Comparison of ENCODE assay signal across 37 cellular contexts in the genomic region with DNA sequence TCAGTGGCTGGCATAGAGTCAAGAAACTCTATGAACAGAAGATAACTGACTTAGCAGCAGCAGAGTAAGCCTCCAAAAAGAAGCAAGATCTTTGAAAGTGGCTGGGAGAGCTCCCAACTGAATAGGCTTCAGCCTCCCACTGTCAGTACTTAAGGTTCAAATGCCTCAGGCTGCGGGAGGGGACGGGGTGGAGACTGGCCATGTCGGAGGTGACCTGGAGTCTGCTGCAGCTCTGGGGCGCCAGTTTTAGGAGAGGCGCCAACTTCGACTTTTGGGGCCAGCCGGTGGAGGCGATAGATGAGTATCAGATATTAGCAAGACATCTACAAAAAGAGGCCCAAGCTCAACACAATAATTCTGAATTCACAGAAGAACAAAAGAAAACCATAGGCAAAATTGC.
"Had no signal": no experiment of that assay in that cellular context is flagged by ENCODE, and none has a peak within 500 bp of the region (broad histone marks: within the 10 kb centered on the region; RNA-seq: fewer than 3 reads in every experiment).

No MANE protein-coding gene starts in this region.

- H3K4me3 ChIP-seq: adrenal gland, body of pancreas, breast epithelium had no signal

- H3K9me3 Mint-ChIP-seq: activated CD4-positive, alpha-beta memory T cell treated with anti-CD3 and anti-CD28 coated beads for 36 hours; activated CD4-positive, alpha-beta T cell treated with anti-CD3 and anti-CD28 coated beads, Interleukin-2, amount 10 ng/mL, durations not matched to agents 24 days and 14 days; activated CD8-positive, alpha-beta T cell treated with anti-CD3 and anti-CD28 coated beads for 36 hours; activated naive CD4-positive, alpha-beta T cell treated with anti-CD3 and anti-CD28 coated beads for 36 hours; activated naive CD4-positive, alpha-beta T cell treated with anti-CD3 and anti-CD28 coated beads, Interleukin-2, amount 50 U/mL, for 72 hours; activated naive CD8-positive, alpha-beta T cell treated with anti-CD3 and anti-CD28 coated beads for 36 hours; activated T-cell treated with anti-CD3 and anti-CD28 coated beads, Interleukin-2, amount 50 U/mL, for 4 hours; activated T-cell treated with anti-CD3 and anti-CD28 coated beads, Interleukin-2, amount 50 U/mL, for 72 hours; activated T-helper 1 cell treated with anti-CD3 and anti-CD28 coated beads, Interleukin-12 subunit alpha, Interleukin-12 subunit beta, Interleukin-2, Interleukin-4 antibody, amounts not matched to agents 30 ng/mL and 10 ng/mL and 1 ng/mL, durations not matched to agents 14 hours and 24 hours and 36 hours; activated T-helper 17 cell treated with anti-CD3 and anti-CD28 coated beads, Interleukin-2, amount 50 U/mL, for 72 hours; T-helper 1 cell treated with Interleukin-12 subunit alpha and Interleukin-12 subunit beta and Interleukin-4 antibody, amounts not matched to agents 30 μg/mL and 1 μg/mL, for 36 hours; T-helper 2 cell treated with Interferon-gamma antibody and Interleukin-4, amounts not matched to agents 5 μg/mL and 100 μg/mL, for 36 hours had no signal

- H3K4me1 ChIP-seq: adrenal gland, body of pancreas, breast epithelium had no signal

- H3K36me3 Mint-ChIP-seq: activated CD4-positive, alpha-beta memory T cell treated with anti-CD3 and anti-CD28 coated beads for 36 hours; activated naive CD4-positive, alpha-beta T cell treated with anti-CD3 and anti-CD28 coated beads, Interleukin-2, amount 50 U/mL, for 72 hours; activated naive CD8-positive, alpha-beta T cell treated with anti-CD3 and anti-CD28 coated beads for 36 hours had no signal

- H3K4me1 Mint-ChIP-seq: activated CD4-positive, alpha-beta T cell treated with anti-CD3 and anti-CD28 coated beads, Interleukin-2, amount 10 ng/mL, durations not matched to agents 24 days and 14 days; activated naive CD8-positive, alpha-beta T cell treated with anti-CD3 and anti-CD28 coated beads for 36 hours; activated T-helper 17 cell treated with anti-CD3 and anti-CD28 coated beads, Interleukin-2, amount 50 U/mL, for 72 hours had no signal

- H3K27ac ChIP-seq: adrenal gland, body of pancreas, brain microvascular endothelial cell, breast epithelium, VCaP had no signal

- H3K27ac Mint-ChIP-seq: activated CD4-positive, alpha-beta memory T cell treated with anti-CD3 and anti-CD28 coated beads for 36 hours; activated CD4-positive, alpha-beta T cell treated with anti-CD3 and anti-CD28 coated beads, Interleukin-2, amount 10 ng/mL, durations not matched to agents 24 days and 14 days; activated CD8-positive, alpha-beta T cell treated with anti-CD3 and anti-CD28 coated beads for 36 hours; activated naive CD4-positive, alpha-beta T cell treated with anti-CD3 and anti-CD28 coated beads for 36 hours; activated naive CD4-positive, alpha-beta T cell treated with anti-CD3 and anti-CD28 coated beads, Interleukin-2, amount 50 U/mL, for 72 hours; activated naive CD8-positive, alpha-beta T cell treated with anti-CD3 and anti-CD28 coated beads for 36 hours; activated T-cell treated with anti-CD3 and anti-CD28 coated beads, Interleukin-2, amount 50 U/mL, for 72 hours; activated T-helper 1 cell treated with anti-CD3 and anti-CD28 coated beads, Interleukin-12 subunit alpha, Interleukin-12 subunit beta, Interleukin-2, Interleukin-4 antibody, amounts not matched to agents 30 ng/mL and 10 ng/mL and 1 ng/mL, durations not matched to agents 14 hours and 24 hours and 36 hours; activated T-helper 17 cell treated with anti-CD3 and anti-CD28 coated beads, Interleukin-2, amount 50 U/mL, for 72 hours; T-helper 1 cell treated with Interleukin-12 subunit alpha and Interleukin-12 subunit beta and Interleukin-4 antibody, amounts not matched to agents 30 μg/mL and 1 μg/mL, for 36 hours; T-helper 2 cell treated with Interferon-gamma antibody and Interleukin-4, amounts not matched to agents 5 μg/mL and 100 μg/mL, for 36 hours had no signal

- H3K27me3 ChIP-seq: adrenal gland, body of pancreas, brain microvascular endothelial cell, breast epithelium had no signal

- ATAC-seq: activated CD8-positive, alpha-beta T cell treated with anti-CD3 and anti-CD28 coated beads for 36 hours; activated naive CD4-positive, alpha-beta T cell treated with anti-CD3 and anti-CD28 coated beads, Interleukin-2, amount 50 U/mL, for 72 hours; activated T-cell treated with anti-CD3 and anti-CD28 coated beads, Interleukin-2, amount 50 U/mL, for 4 hours; activated T-cell treated with anti-CD3 and anti-CD28 coated beads, Interleukin-2, amount 50 U/mL, for 72 hours; activated T-helper 17 cell treated with anti-CD3 and anti-CD28 coated beads, Interleukin-2, amount 50 U/mL, for 72 hours; body of pancreas had no signal

- H3K36me3 ChIP-seq: adrenal gland, brain microvascular endothelial cell, breast epithelium had no signal

- DNase-seq: activated CD4-positive, alpha-beta memory T cell treated with anti-CD3 and anti-CD28 coated beads for 36 hours; activated CD4-positive, alpha-beta T cell treated with anti-CD3 and anti-CD28 coated beads for 4 hours; activated CD4-positive, alpha-beta T cell treated with anti-CD3 and anti-CD28 coated beads, Interleukin-2, amount 10 ng/mL, durations not matched to agents 24 days and 14 days; activated CD4-positive, alpha-beta T cell treated with anti-CD3 and anti-CD28 coated beads, Interleukin-2, amount 50 U/mL, for 1 hour; activated CD4-positive, alpha-beta T cell treated with anti-CD3 and anti-CD28 coated beads, Interleukin-2, amount 50 U/mL, for 4 hours; activated CD4-positive, CD25-positive, alpha-beta regulatory T cell; activated CD4-positive, CD25-positive, alpha-beta regulatory T cell treated with anti-CD3 and anti-CD28 coated beads, Interleukin-2, amount 50 U/mL, for 72 hours; activated CD8-positive, alpha-beta memory T cell treated with anti-CD3 and anti-CD28 coated beads, Interleukin-2, amount 50 U/mL, for 4 hours; activated CD8-positive, alpha-beta T cell treated with anti-CD3 and anti-CD28 coated beads for 36 hours; activated effector memory CD4-positive, alpha-beta T cell treated with anti-CD3 and anti-CD28 coated beads, Interleukin-2, amount 50 U/mL, for 16 hours; activated gamma-delta T cell treated with Interleukin-2 at 50 U/mL for 16 hours; activated naive CD4-positive, alpha-beta T cell; activated naive CD4-positive, alpha-beta T cell treated with anti-CD3 and anti-CD28 coated beads for 36 hours; activated naive CD4-positive, alpha-beta T cell treated with anti-CD3 and anti-CD28 coated beads, Interleukin-2, amount 50 U/mL, for 16 hours; activated naive CD8-positive, alpha-beta T cell treated with anti-CD3 and anti-CD28 coated beads for 36 hours; activated T-cell treated with anti-CD3 and anti-CD28 coated beads for 4 hours; activated T-cell treated with anti-CD3 and anti-CD28 coated beads, Interleukin-2, amount 50 U/mL, for 1 hour; activated T-cell treated with anti-CD3 and anti-CD28 coated beads, Interleukin-2, amount 50 U/mL, for 4 hours; activated T-cell treated with anti-CD3 and anti-CD28 coated beads, Interleukin-2, amount 50 U/mL, for 72 hours; adrenal gland; amniotic stem cell; aorta; body of pancreas; brain microvascular endothelial cell; central memory CD4-positive, alpha-beta T cell; T-helper 1 cell; T-helper 2 cell; T-helper 9 cell had no signal

- H3K4me3 Mint-ChIP-seq: activated CD4-positive, alpha-beta memory T cell treated with anti-CD3 and anti-CD28 coated beads for 36 hours; activated CD4-positive, alpha-beta T cell treated with anti-CD3 and anti-CD28 coated beads, Interleukin-2, amount 10 ng/mL, durations not matched to agents 24 days and 14 days; activated CD8-positive, alpha-beta T cell treated with anti-CD3 and anti-CD28 coated beads for 36 hours; activated naive CD4-positive, alpha-beta T cell treated with anti-CD3 and anti-CD28 coated beads for 36 hours; activated naive CD8-positive, alpha-beta T cell treated with anti-CD3 and anti-CD28 coated beads for 36 hours; activated T-cell treated with anti-CD3 and anti-CD28 coated beads, Interleukin-2, amount 50 U/mL, for 4 hours; activated T-cell treated with anti-CD3 and anti-CD28 coated beads, Interleukin-2, amount 50 U/mL, for 72 hours; activated T-helper 1 cell treated with anti-CD3 and anti-CD28 coated beads, Interleukin-12 subunit alpha, Interleukin-12 subunit beta, Interleukin-2, Interleukin-4 antibody, amounts not matched to agents 30 ng/mL and 10 ng/mL and 1 ng/mL, durations not matched to agents 14 hours and 24 hours and 36 hours; activated T-helper 17 cell treated with anti-CD3 and anti-CD28 coated beads, Interleukin-2, amount 50 U/mL, for 72 hours; T-helper 1 cell treated with Interleukin-12 subunit alpha and Interleukin-12 subunit beta and Interleukin-4 antibody, amounts not matched to agents 30 μg/mL and 1 μg/mL, for 36 hours; T-helper 2 cell treated with Interferon-gamma antibody and Interleukin-4, amounts not matched to agents 5 μg/mL and 100 μg/mL, for 36 hours had no signal

- FAIRE-seq: astrocyte, TTC549 had no signal

- H3K9me3 ChIP-seq: adrenal gland, body of pancreas, breast epithelium had no signal
